8 cellular contexts compared by ENCODE assay signal in genomic region chr1:15836772-15837669, GRCh38. TPM values are rescaled to one million over a fixed set of nuclear protein-coding genes. Genes with fewer than 3 reads are reported as not detected.
DNase-seq lines count a peak whose midpoint lies in the region; ATAC-seq and TF ChIP-seq lines count a peak whose summit lies in the region.

No MANE protein-coding gene starts in this region.

- H3K36me3 ChIP-seq in vagina, result no peaks in the 10 kb centered on the region
- no peaks in the 10 kb centered on the region for H3K36me3 ChIP-seq in WERI-Rb-1

- H3K9me3 ChIP-seq in vagina (no peaks in the 10 kb centered on the region), WERI-Rb-1 (ENCODE audit: severe bottlenecking) (peaks cover 18% of the 10 kb centered on the region)

- peak; percentile 72 for DNase-seq in activated CD4-positive, alpha-beta T cell treated with anti-CD3 and anti-CD28 coated beads for 48 hours
- DNase-seq in epithelial cell of proximal tubule (ENCODE audit: low read depth) (no peak), posterior vena cava (ENCODE audit: low spot score) (peak; percentile 87), vagina (ENCODE audit: extremely low spot score in 2 of 2) (peak in 1 of 2 donors; percentile 89), GM19240 (ENCODE audit: insufficient read length, low spot score) (no peak), WERI-Rb-1 (no peak), SK-N-DZ (ENCODE audit: low spot score) (no peak)

- intact Hi-C loops in posterior vena cava (cut with DNase I), result loop anchor here in 1 of 2 donors (10.0 kb wide), 1 partner anchor 952 kb away; no protein-coding TSS in a partner anchor
- intact Hi-C loops in vagina (cut with DNase I), result no loop called here

- peak overlapping the region; percentile 100 for H3K27ac ChIP-seq in vagina
- no peak overlapping the region for H3K27ac ChIP-seq in WERI-Rb-1

- TF ChIP-seq POLR2A in vagina (IDR thresholded peaks at IDR 0.05), result no peak

- H3K4me3 ChIP-seq in epithelial cell of proximal tubule (ENCODE audit: low read depth, low read length) (peak overlapping the region; percentile 28), vagina (peak overlapping the region in 1 of 2 donors; percentile 75), WERI-Rb-1 (ENCODE audit: low read depth, low read length) (no peak overlapping the region)

- H3K27me3 ChIP-seq in vagina (no peaks in the 10 kb centered on the region), WERI-Rb-1 (ENCODE audit: insufficient read depth, low read depth, severe bottlenecking) (no peaks in the 10 kb centered on the region)

- ATAC-seq in HG02571 (IDR thresholded peaks at IDR 0.05; ENCODE audit: unreplicated experiment), result peak; percentile 26

- TF ChIP-seq CTCF in epithelial cell of proximal tubule (conservative IDR thresholded peaks at IDR 0.05; ENCODE audit: low read depth, low read length) (no peak), vagina (IDR thresholded peaks at IDR 0.05) (no peak), WERI-Rb-1 (IDR thresholded peaks at IDR 0.05; ENCODE audit: low read depth, low read length) (no peak)

- peaks cover 27% of the 10 kb centered on the region for H3K4me1 ChIP-seq in vagina

RNA-seq across cellular contexts. Expression of gene SPEN, which starts 10.5 kb away (rescaled TPM):
- total RNA-seq in epithelial cell of proximal tubule (10.4 and 10.6 TPM in 2 replicates), posterior vena cava (10 to 100 TPM; 59.9 to 68.5 TPM), vagina (55.2 TPM)
- 3.6 and 5.6 TPM in 2 replicates for polyA plus RNA-seq in SK-N-DZ (2014; cell fraction: cytosol; rRNA removed)
- 5.1 and 21.4 TPM in 2 replicates for polyA plus RNA-seq in SK-N-DZ (2014; cell fraction: nucleus; rRNA removed)

RNA-seq across cellular contexts. Expression of gene UQCRHL, which starts 29.6 kb away (rescaled TPM):
- total RNA-seq in epithelial cell of proximal tubule (1.4 and 2.0 TPM in 2 replicates), posterior vena cava (under 1 TPM; 0.71 to 0.88 TPM), vagina (1.5 TPM)
- 4.9 and 5.8 TPM in 2 replicates for polyA plus RNA-seq in SK-N-DZ (2014; cell fraction: cytosol; rRNA removed)
- 4.3 and 5.5 TPM in 2 replicates for polyA plus RNA-seq in SK-N-DZ (2014; cell fraction: nucleus; rRNA removed)

Comparison
In these comparisons a context has a peak if more than half of its experiments do, and no peak if none do; other contexts are left out.
1. DNase-seq: peak in activated CD4-positive, alpha-beta T cell treated with anti-CD3 and anti-CD28 coated beads for 48 hours (single experiment) and posterior vena cava (single experiment); none in epithelial cell of proximal tubule (single experiment), GM19240 (single experiment), WERI-Rb-1 (single experiment) and SK-N-DZ (single experiment).